ENCODE assay signal across 5 cellular contexts in genomic region chr11:129818236-129818635, GRCh38. TPM values are rescaled to one million over a fixed set of nuclear protein-coding genes. Genes with fewer than 3 reads are reported as not detected.
"Had no signal": no experiment of that assay in that cellular context is flagged by ENCODE, and none has a peak within 500 bp of the region (broad histone marks: within the 10 kb centered on the region; RNA-seq: fewer than 3 reads in every experiment).

No MANE protein-coding gene starts in this region.

RNA-seq across cellular contexts. Expression of gene TMEM45B, which starts 2.6 kb away (rescaled TPM):
- total RNA-seq: activated CD8-positive, alpha-beta T cell treated with anti-CD3 and anti-CD28 coated beads, Interleukin-2, amount 10 ng/mL, durations not matched to agents 7 days and 5 days; OCI-LY7; Right ventricle myocardium superior; SJCRH30 had no signal
- polyA plus RNA-seq: SK-N-SH had no signal
